In genomic region chr10:75403144-75404022, GRCh38 we compare ENCODE assay signal across 9 cellular contexts. TPM values are rescaled to one million over a fixed set of nuclear protein-coding genes. Genes with fewer than 3 reads are reported as not detected.
DNase-seq lines count a peak whose midpoint lies in the region; ATAC-seq and TF ChIP-seq lines count a peak whose summit lies in the region.
"Had no signal": no experiment of that assay in that cellular context is flagged by ENCODE, and none has a peak within 500 bp of the region (broad histone marks: within the 10 kb centered on the region; RNA-seq: fewer than 3 reads in every experiment).

No MANE protein-coding gene starts in this region.

- H3K27me3 Mint-ChIP-seq in Caco-2 (ENCODE audit: insufficient read depth, unreplicated experiment): no peaks in the 10 kb centered on the region
- H3K27me3 Mint-ChIP-seq in activated CD4-positive, alpha-beta memory T cell treated with anti-CD3 and anti-CD28 coated beads for 36 hours: peaks cover 61% of the 10 kb centered on the region
- peaks cover 20% of the 10 kb centered on the region for H3K27me3 Mint-ChIP-seq in progenitor cell of endocrine pancreas

- no peaks in the 10 kb centered on the region for H3K9me3 ChIP-seq in Caco-2
- no peaks in the 10 kb centered on the region for H3K9me3 ChIP-seq in HUES6 (ENCODE audit: control insufficient read depth, insufficient read depth, low read depth, low read length)
- no peaks in the 10 kb centered on the region for H3K9me3 ChIP-seq in heart left ventricle

- BruUV-seq in Caco-2 (replicated peaks; lab: Mats Ljungman, UMichigan): no TSS peak

- TF ChIP-seq CTCF in Caco-2 (IDR thresholded peaks at IDR 0.05; ENCODE audit: insufficient read depth in 1 of 2, low read depth in 1 of 2, low read length in 1 of 2, severe bottlenecking in 1 of 2, unreplicated experiment in 1 of 2) (no peak), heart left ventricle (IDR thresholded peaks at IDR 0.05) (no peak), progenitor cell of endocrine pancreas (IDR thresholded peaks at IDR 0.05; ENCODE audit: unreplicated experiment) (no peak), GM10248 (IDR thresholded peaks at IDR 0.05; ENCODE audit: control extremely low read depth, extremely low read depth, low read depth, missing control alignments) (no peak)

- DNase-seq in Caco-2 (peak; percentile 80 to 83), heart left ventricle (peak in 4 of 5 donors; percentile 23 to 54 (median 40)), progenitor cell of endocrine pancreas (ENCODE audit: low spot score, unreplicated experiment) (peak; percentile 66), GM10248 (ENCODE audit: extremely low spot score) (no peak), SHP77 treated with DMSO at 0.1 percent for 48 hours (lab: John Stamatoyannopoulos, UW) (no peak)
- DNase-seq in activated CD4-positive, alpha-beta memory T cell treated with anti-CD3 and anti-CD28 coated beads for 36 hours: no peak

- intact Hi-C loops in Caco-2 (cut with micrococcal nuclease; ENCODE audit: unreplicated experiment) (loop anchor here (1.0 to 10.0 kb wide), 9 partner anchors 95 to 1141 kb away; no protein-coding TSS in a partner anchor), heart left ventricle (cut with DNase I) (loop anchor here (2.0 to 10.0 kb wide), 24 partner anchors 27 to 1601 kb away; partner anchors contain the start of gene LRMDA (in 1 of the 10))
- intact Hi-C loops in activated CD4-positive, alpha-beta memory T cell treated with anti-CD3 and anti-CD28 coated beads for 36 hours (cut with micrococcal nuclease): loop anchor here (5.0 to 10.0 kb wide), 4 partner anchors 106 to 1144 kb away; no protein-coding TSS in a partner anchor

- H3K4me3 ChIP-seq in Caco-2 (ENCODE audit: low read depth, low read length): peak overlapping the region; percentile 99
- peak overlapping the region; percentile 78 for H3K4me3 ChIP-seq in HUES6 (ENCODE audit: low read depth, low read length)
- H3K4me3 ChIP-seq in heart left ventricle: peak overlapping the region; percentile 52 to 97 (median 88)

- POLR2A ChIA-PET in Caco-2 (lab: Charles Lee): interaction anchor here (2.3 kb wide), 1 partner anchor 27 kb away, joined by 24 read pairs; no protein-coding TSS in a partner anchor
- POLR2A ChIA-PET in activated CD4-positive, alpha-beta memory T cell treated with anti-CD3 and anti-CD28 coated beads for 36 hours (lab: Charles Lee): no interaction called here
- POLR2A ChIA-PET in GM10248 (lab: Yijun Ruan, JAX): no interaction called here

- no peak for TF ChIP-seq POLR2A in heart left ventricle (IDR thresholded peaks at IDR 0.05)

- H3K9ac ChIP-seq in HUES6 (ENCODE audit: low read length): peak overlapping the region; percentile 78

- H3K27ac Mint-ChIP-seq in Caco-2 (ENCODE audit: unreplicated experiment) (peak overlapping the region; percentile 95), progenitor cell of endocrine pancreas (peak overlapping the region; percentile 97)
- H3K27ac Mint-ChIP-seq in activated CD4-positive, alpha-beta memory T cell treated with anti-CD3 and anti-CD28 coated beads for 36 hours: no peak overlapping the region

- 1% methylated on average over 51 to 58 of the region's 58 CpGs for WGBS in heart left ventricle, 4 donors

- H3K4me1 Mint-ChIP-seq in Caco-2 (ENCODE audit: low read depth, unreplicated experiment) (peaks cover 7% of the 10 kb centered on the region), progenitor cell of endocrine pancreas (ENCODE audit: low read depth) (peaks cover 28% of the 10 kb centered on the region)
- H3K4me1 Mint-ChIP-seq in activated CD4-positive, alpha-beta memory T cell treated with anti-CD3 and anti-CD28 coated beads for 36 hours (ENCODE audit: low read depth): peaks cover 33% of the 10 kb centered on the region

- H3K4me3 Mint-ChIP-seq in Caco-2 (ENCODE audit: unreplicated experiment) (peak overlapping the region; percentile 94), progenitor cell of endocrine pancreas (ENCODE audit: low read depth) (peak overlapping the region; percentile 97)
- peak overlapping the region; percentile 74 for H3K4me3 Mint-ChIP-seq in activated CD4-positive, alpha-beta memory T cell treated with anti-CD3 and anti-CD28 coated beads for 36 hours

- H3K27ac ChIP-seq in HUES6 (ENCODE audit: low read depth, low read length): no peak overlapping the region; the same call in 1 of the 2 replicates
- peak overlapping the region; percentile 81 to 100 (median 97) for H3K27ac ChIP-seq in heart left ventricle

- ATAC-seq in heart left ventricle (no peak), HG02763 (IDR thresholded peaks at IDR 0.05; ENCODE audit: unreplicated experiment) (no peak)

- H3K36me3 ChIP-seq in Caco-2 (ENCODE audit: control insufficient read depth, insufficient read depth, low read length): peaks cover 4% of the 10 kb centered on the region
- no peaks in the 10 kb centered on the region for H3K36me3 ChIP-seq in HUES6 (ENCODE audit: control insufficient read depth, insufficient read depth, low read length)
- H3K36me3 ChIP-seq in heart left ventricle: peaks cover 0 to 14% (median 9%) of the 10 kb centered on the region in 9 donors

- H3K27me3 ChIP-seq in Caco-2 (replicated peaks; ENCODE audit: control insufficient read depth, insufficient read depth, low read length) (no peaks in the 10 kb centered on the region), HUES6 (ENCODE audit: control insufficient read depth, insufficient read depth, low read length) (peaks cover 92% of the 10 kb centered on the region), heart left ventricle (peaks cover 0 to 36% (median 0%) of the 10 kb centered on the region in 9 donors)

- peaks cover 9% of the 10 kb centered on the region for H3K4me1 ChIP-seq in Caco-2
- peaks cover 45% of the 10 kb centered on the region for H3K4me1 ChIP-seq in HUES6 (ENCODE audit: control insufficient read depth, insufficient read depth, low read length)
- H3K4me1 ChIP-seq in heart left ventricle: peaks cover 0 to 60% (median 23%) of the 10 kb centered on the region in 12 donors

- H3K9me3 Mint-ChIP-seq in Caco-2 (ENCODE audit: unreplicated experiment) (no peaks in the 10 kb centered on the region), progenitor cell of endocrine pancreas (ENCODE audit: low read depth) (no peaks in the 10 kb centered on the region)
- H3K9me3 Mint-ChIP-seq in activated CD4-positive, alpha-beta memory T cell treated with anti-CD3 and anti-CD28 coated beads for 36 hours: no peaks in the 10 kb centered on the region

- CTCF ChIA-PET in Caco-2 (lab: Charles Lee) (interaction anchor here (0.7 kb wide), 2 partner anchors 414 to 648 kb away, joined by 4 to 5 read pairs; no protein-coding TSS in a partner anchor), GM10248 (lab: Yijun Ruan, JAX) (no interaction called here)
- CTCF ChIA-PET in activated CD4-positive, alpha-beta memory T cell treated with anti-CD3 and anti-CD28 coated beads for 36 hours (lab: Charles Lee): no interaction called here

- H3K36me3 Mint-ChIP-seq in Caco-2 (ENCODE audit: insufficient read depth, unreplicated experiment) (peaks cover 84% of the 10 kb centered on the region), progenitor cell of endocrine pancreas (ENCODE audit: insufficient read depth) (peaks cover 6% of the 10 kb centered on the region)
- H3K36me3 Mint-ChIP-seq in activated CD4-positive, alpha-beta memory T cell treated with anti-CD3 and anti-CD28 coated beads for 36 hours: no peaks in the 10 kb centered on the region

RNA-seq across cellular contexts. Expression of gene ZNF503, which starts 1.8 kb away (rescaled TPM):
- 35.5 and 35.7 TPM in 2 replicates for total RNA-seq in Caco-2 (2022)
- under 1 TPM; 0.38 to 0.56 TPM for total RNA-seq in activated CD4-positive, alpha-beta memory T cell treated with anti-CD3 and anti-CD28 coated beads for 36 hours
- 1 to 10 TPM; 3.4 to 8.6 (median 7.4) TPM for total RNA-seq in heart left ventricle
- 1 to 10 TPM; 4.4 to 6.3 TPM for polyA plus RNA-seq in heart left ventricle
- total RNA-seq in progenitor cell of endocrine pancreas: 31.7 and 33.7 TPM in 2 replicates
- total RNA-seq: T-helper 1 cell treated with Interleukin-12 subunit alpha and Interleukin-12 subunit beta and Interleukin-4 antibody, amounts not matched to agents 30 ng/mL and 1 ng/mL, for 36 hours had no signal

RNA-seq across cellular contexts. Expression of gene LRMDA, which starts 28.0 kb away (rescaled TPM):
- total RNA-seq in Caco-2 (2022) (18.5 and 21.6 TPM in 2 replicates), heart left ventricle (10 to 100 TPM in 8 of 9 donors, 1 to 10 TPM in 1; 7.7 to 34.4 (median 14.9) TPM), progenitor cell of endocrine pancreas (6.5 and 9.7 TPM in 2 replicates)
- not detected for total RNA-seq in activated CD4-positive, alpha-beta memory T cell treated with anti-CD3 and anti-CD28 coated beads for 36 hours
- polyA plus RNA-seq in heart left ventricle: 10 to 100 TPM in 1 of 2 donors, 1 to 10 TPM in 1; 2.4 to 14.9 TPM
- total RNA-seq: T-helper 1 cell treated with Interleukin-12 subunit alpha and Interleukin-12 subunit beta and Interleukin-4 antibody, amounts not matched to agents 30 ng/mL and 1 ng/mL, for 36 hours had no signal

Comparison
In these comparisons a context has a peak if more than half of its experiments do, and no peak if none do; other contexts are left out.
1. DNase-seq: peak in Caco-2 (2 of 2), heart left ventricle (4 of 5) and progenitor cell of endocrine pancreas (single experiment); none in activated CD4-positive, alpha-beta memory T cell treated with anti-CD3 and anti-CD28 coated beads for 36 hours (single experiment), GM10248 (single experiment) and SHP77 treated with DMSO at 0.1 percent for 48 hours (single experiment).
2. Peak in every context shown above with its lines, with median percentiles within 50 percentile points of each other: H3K4me3 ChIP-seq and H3K4me3 Mint-ChIP-seq.